In genomic region chr9:34526026-34526425, GRCh38 we compare ENCODE assay signal across 1 cellular context.
TF ChIP-seq lines count a peak whose summit lies in the region.

No MANE protein-coding gene starts in this region.

TF ChIP-seq in H1, 55 proteins besides CTCF, POLR2A, EP300 and RAD21 (continued from another document):
- TF ChIP-seq USF2 (IDR thresholded peaks at IDR 0.05; ENCODE audit: low read length), result no peak
